7 cellular contexts compared by ENCODE assay signal in genomic region chr20:63627129-63627699, GRCh38. TPM values are rescaled to one million over a fixed set of nuclear protein-coding genes. Genes with fewer than 3 reads are reported as not detected.
DNase-seq lines count a peak whose midpoint lies in the region; ATAC-seq, FAIRE-seq and TF ChIP-seq lines count a peak whose summit lies in the region.

No MANE protein-coding gene starts in this region.

- no peaks in the 10 kb centered on the region for H3K27me3 ChIP-seq in astrocyte (ENCODE audit: insufficient read depth, low read length)
- no peaks in the 10 kb centered on the region for H3K27me3 ChIP-seq in hepatocyte

- no peak for FAIRE-seq in astrocyte (lab: Jason Lieb, UNC)

- ATAC-seq in GM18505 (IDR thresholded peaks at IDR 0.05; ENCODE audit: unreplicated experiment), result peak; percentile 74
- peak; percentile 70 for ATAC-seq in HG02884 (IDR thresholded peaks at IDR 0.05; ENCODE audit: unreplicated experiment)

- DNase-seq in NCI-H146 treated with DMSO at 0.1 percent for 48 hours (lab: John Stamatoyannopoulos, UW; ENCODE audit: unreplicated experiment) (peak; percentile 82), T-helper 22 cell (ENCODE audit: low read depth) (peak; percentile 69), astrocyte (ENCODE audit: low read depth) (peak; percentile 79), hepatocyte (ENCODE audit: low spot score) (peak; percentile 99), renal cortical epithelial cell (ENCODE audit: low read depth) (peak; percentile 66)

- peak overlapping the region; percentile 97 for H3K9ac ChIP-seq in astrocyte (ENCODE audit: low read length)

- no peaks in the 10 kb centered on the region for H3K36me3 Mint-ChIP-seq in astrocyte (ENCODE audit: low read depth, unreplicated experiment)

- H3K36me3 ChIP-seq in astrocyte (ENCODE audit: insufficient read depth, low read length) (no peaks in the 10 kb centered on the region), hepatocyte (replicated peaks; ENCODE audit: insufficient read depth, low read depth) (no peaks in the 10 kb centered on the region)

- H2AFZ ChIP-seq in astrocyte (ENCODE audit: low read depth, low read length) (peak overlapping the region; percentile 89), hepatocyte (peak overlapping the region; percentile 95)

- H3K4me1 Mint-ChIP-seq in astrocyte (ENCODE audit: low read depth, unreplicated experiment), result peaks cover 7% of the 10 kb centered on the region

- H4K20me1 ChIP-seq in astrocyte (ENCODE audit: insufficient read depth, low read length) (peaks cover 7% of the 10 kb centered on the region), hepatocyte (ENCODE audit: insufficient read depth, poor library complexity, severe bottlenecking) (no peaks in the 10 kb centered on the region)

- no peaks in the 10 kb centered on the region for H3K9me3 Mint-ChIP-seq in astrocyte (ENCODE audit: unreplicated experiment)

- peak overlapping the region; percentile 78 for H3K4me3 Mint-ChIP-seq in astrocyte (ENCODE audit: unreplicated experiment)

- no peaks in the 10 kb centered on the region for H3K9me2 ChIP-seq in hepatocyte (replicated peaks; ENCODE audit: insufficient read depth)

- H3K9me3 ChIP-seq in astrocyte (ENCODE audit: insufficient read depth, low read depth, low read length) (no peaks in the 10 kb centered on the region), hepatocyte (ENCODE audit: low read depth) (no peaks in the 10 kb centered on the region)

- H3K27ac ChIP-seq in astrocyte (ENCODE audit: low read depth, low read length) (peak overlapping the region; percentile 87), hepatocyte (peak overlapping the region; percentile 97)

- no peaks in the 10 kb centered on the region for H3K27me3 Mint-ChIP-seq in astrocyte (ENCODE audit: low read depth, unreplicated experiment)

- TF ChIP-seq CTCF in astrocyte (IDR thresholded peaks at IDR 0.05; ENCODE audit: insufficient read depth, low read depth, low read length) (no peak), hepatocyte (IDR thresholded peaks at IDR 0.05; ENCODE audit: poor library complexity) (no peak)

- H3K4me3 ChIP-seq in astrocyte (ENCODE audit: insufficient read depth, low read depth, low read length) (peak overlapping the region; percentile 93), hepatocyte (peak overlapping the region; percentile 100)

- H3K79me2 ChIP-seq in astrocyte (ENCODE audit: insufficient read depth, low read length) (peaks cover 49% of the 10 kb centered on the region), hepatocyte (peaks cover 57% of the 10 kb centered on the region)

- H3K4me2 ChIP-seq in astrocyte (ENCODE audit: low read length) (peak overlapping the region; percentile 98), hepatocyte (peak overlapping the region; percentile 96)

- under 1% methylated on average over 42 of the region's 64 CpGs for WGBS in hepatocyte (ENCODE audit: low lambda C conversion rate, missing lambda C conversion rate)

- TF ChIP-seq POLR2A in GM18505 (IDR thresholded peaks at IDR 0.05; ENCODE audit: borderline replicate concordance, extremely low read depth, insufficient read depth, insufficient read length), result peak; percentile 91

- peaks cover 8% of the 10 kb centered on the region for H3K4me1 ChIP-seq in astrocyte (ENCODE audit: insufficient read depth, low read length)
- H3K4me1 ChIP-seq in hepatocyte (ENCODE audit: insufficient read depth), result peaks cover 16% of the 10 kb centered on the region

- no peak overlapping the region for H3K27ac Mint-ChIP-seq in astrocyte (ENCODE audit: unreplicated experiment)

RNA-seq across cellular contexts. Expression of gene GMEB2, which starts 0.3 kb away (rescaled TPM):
- total RNA-seq in astrocyte, result 10.7 and 11.7 TPM in 2 replicates
- total RNA-seq in hepatocyte, result 10.0 and 10.7 TPM in 2 replicates
- 8.7 and 10.9 TPM in 2 replicates for polyA plus RNA-seq in hepatocyte
- total RNA-seq in renal cortical epithelial cell, result 12.9 and 17.2 TPM in 2 replicates

RNA-seq across cellular contexts. Expression of gene STMN3, which starts 26.0 kb away (rescaled TPM):
- total RNA-seq in astrocyte (29.2 and 30.7 TPM in 2 replicates), hepatocyte (13.2 and 14.4 TPM in 2 replicates), renal cortical epithelial cell (17.9 and 30.9 TPM in 2 replicates)
- 17.3 and 18.2 TPM in 2 replicates for polyA plus RNA-seq in hepatocyte

RNA-seq across cellular contexts. Expression of gene RTEL1, which starts 30.9 kb away (rescaled TPM):
- 15.5 and 15.6 TPM in 2 replicates for total RNA-seq in astrocyte
- total RNA-seq in hepatocyte, result 16.9 and 18.2 TPM in 2 replicates
- 14.0 and 18.3 TPM in 2 replicates for polyA plus RNA-seq in hepatocyte
- total RNA-seq in renal cortical epithelial cell, result 5.6 and 8.0 TPM in 2 replicates

RNA-seq across cellular contexts. Expression of gene HELZ2, which starts 53.2 kb away (rescaled TPM):
- total RNA-seq in astrocyte (188 and 200 TPM in 2 replicates), hepatocyte (14.8 and 17.0 TPM in 2 replicates), renal cortical epithelial cell (55.4 and 67.4 TPM in 2 replicates)
- 4.6 and 5.8 TPM in 2 replicates for polyA plus RNA-seq in hepatocyte

Comparison
In these comparisons a context has a peak if more than half of its experiments do, and no peak if none do; other contexts are left out.
1. Peak in every context shown above with its lines: DNase-seq, ATAC-seq, H3K4me3 ChIP-seq and H3K27ac ChIP-seq.